1 cellular context compared by ENCODE assay signal in genomic region chr17:28193241-28193640, GRCh38.
TF ChIP-seq lines count a peak whose summit lies in the region.

No MANE protein-coding gene starts in this region.

TF ChIP-seq in GM12878, 131 proteins besides CTCF, POLR2A, EP300 and RAD21:
- TF ChIP-seq ZBTB11 (CRISPR knock-in tag; IDR thresholded peaks at IDR 0.05) (no peak), EGR1 (IDR thresholded peaks at IDR 0.05; ENCODE audit: borderline replicate concordance in 1 of 2, low read depth in 2 of 2, low read length in 2 of 2) (no peak), SPI1 (IDR thresholded peaks at IDR 0.05; ENCODE audit: borderline replicate concordance, insufficient read depth, low read depth, low read length) (peak; percentile 66; the same call in 1 of the 2 replicates)
